In genomic region chr3:38022887-38023709, GRCh38 we compare ENCODE assay signal across 10 cellular contexts. TPM values are rescaled to one million over a fixed set of nuclear protein-coding genes. Genes with fewer than 3 reads are reported as not detected.
DNase-seq lines count a peak whose midpoint lies in the region; ATAC-seq and TF ChIP-seq lines count a peak whose summit lies in the region.
"Had no signal": no experiment of that assay in that cellular context is flagged by ENCODE, and none has a peak within 500 bp of the region (broad histone marks: within the 10 kb centered on the region; RNA-seq: fewer than 3 reads in every experiment).

No MANE protein-coding gene starts in this region.

- no peak for ATAC-seq in HG03139 (IDR thresholded peaks at IDR 0.05; ENCODE audit: unreplicated experiment)
- no peak for ATAC-seq in GM21825 (IDR thresholded peaks at IDR 0.05; ENCODE audit: unreplicated experiment)

- DNase-seq in T-helper 2 cell treated with Interferon-gamma antibody and Interleukin-4, amounts not matched to agents 5 μg/mL and 100 μg/mL, for 36 hours (ENCODE audit: low spot score): no peak
- DNase-seq in T-helper 2 cell (no peak), glutamatergic neuron (no peak), amygdala (lab: John Stamatoyannopoulos, UW) (no peak)
- DNase-seq in activated CD4-positive, alpha-beta memory T cell treated with anti-CD3 and anti-CD28 coated beads, Interleukin-2, amount 10 ng/mL, durations not matched to agents 7 days and 5 days: no peak
- DNase-seq: uterus had no signal

- no peaks in the 10 kb centered on the region for H3K9me3 Mint-ChIP-seq in T-helper 2 cell treated with Interferon-gamma antibody and Interleukin-4, amounts not matched to agents 5 μg/mL and 100 μg/mL, for 36 hours
- H3K9me3 Mint-ChIP-seq in activated CD4-positive, alpha-beta memory T cell treated with anti-CD3 and anti-CD28 coated beads, Interleukin-2, amount 10 ng/mL, durations not matched to agents 7 days and 5 days: no peaks in the 10 kb centered on the region
- H3K9me3 Mint-ChIP-seq in glutamatergic neuron (ENCODE audit: unreplicated experiment): peaks cover 7% of the 10 kb centered on the region

- H3K27me3 Mint-ChIP-seq in T-helper 2 cell treated with Interferon-gamma antibody and Interleukin-4, amounts not matched to agents 5 μg/mL and 100 μg/mL, for 36 hours (ENCODE audit: low read depth): peaks cover 11% of the 10 kb centered on the region
- H3K27me3 Mint-ChIP-seq in activated CD4-positive, alpha-beta memory T cell treated with anti-CD3 and anti-CD28 coated beads, Interleukin-2, amount 10 ng/mL, durations not matched to agents 7 days and 5 days: peaks cover 6% of the 10 kb centered on the region
- peaks cover 14% of the 10 kb centered on the region for H3K27me3 Mint-ChIP-seq in glutamatergic neuron (ENCODE audit: unreplicated experiment)

- H3K27ac ChIP-seq in skin epidermis: peak overlapping the region in 11 of 21 experiments; percentile 17 to 96 (median 89)

- POLR2A ChIA-PET in activated CD4-positive, alpha-beta memory T cell treated with anti-CD3 and anti-CD28 coated beads, Interleukin-2, amount 10 ng/mL, durations not matched to agents 7 days and 5 days (lab: Charles Lee): interaction anchor here (0.8 to 3.0 kb wide), 7 partner anchors 10 to 142 kb away, joined by 3 to 13 read pairs (median 5); partner anchors contain the start of genes DLEC1 and OXSR1

- H3K27ac Mint-ChIP-seq in T-helper 2 cell treated with Interferon-gamma antibody and Interleukin-4, amounts not matched to agents 5 μg/mL and 100 μg/mL, for 36 hours: peak overlapping the region; percentile 99
- peak overlapping the region; percentile 95 for H3K27ac Mint-ChIP-seq in activated CD4-positive, alpha-beta memory T cell treated with anti-CD3 and anti-CD28 coated beads, Interleukin-2, amount 10 ng/mL, durations not matched to agents 7 days and 5 days
- H3K27ac Mint-ChIP-seq in glutamatergic neuron (ENCODE audit: unreplicated experiment): no peak overlapping the region

- CTCF ChIA-PET in activated CD4-positive, alpha-beta memory T cell treated with anti-CD3 and anti-CD28 coated beads, Interleukin-2, amount 10 ng/mL, durations not matched to agents 7 days and 5 days (lab: Charles Lee): interaction anchor here (0.6 to 2.4 kb wide), 4 partner anchors 17 to 785 kb away, joined by 3 to 9 read pairs (median 6); partner anchors contain the start of gene DLEC1

- TF ChIP-seq CTCF in glutamatergic neuron (IDR thresholded peaks at IDR 0.05; ENCODE audit: partially characterized antibody, unreplicated experiment): no peak

- peak overlapping the region in 2 of 7 experiments; percentile 58 to 68 for H3K4me3 ChIP-seq in skin epidermis

- peaks cover 3% of the 10 kb centered on the region for H3K36me3 Mint-ChIP-seq in T-helper 2 cell treated with Interferon-gamma antibody and Interleukin-4, amounts not matched to agents 5 μg/mL and 100 μg/mL, for 36 hours (ENCODE audit: low read depth)
- H3K36me3 Mint-ChIP-seq in activated CD4-positive, alpha-beta memory T cell treated with anti-CD3 and anti-CD28 coated beads, Interleukin-2, amount 10 ng/mL, durations not matched to agents 7 days and 5 days (ENCODE audit: low read depth): peaks cover 18% of the 10 kb centered on the region
- peaks cover 10% of the 10 kb centered on the region for H3K36me3 Mint-ChIP-seq in glutamatergic neuron (ENCODE audit: unreplicated experiment)

- peaks cover 25% of the 10 kb centered on the region for H3K4me1 Mint-ChIP-seq in T-helper 2 cell treated with Interferon-gamma antibody and Interleukin-4, amounts not matched to agents 5 μg/mL and 100 μg/mL, for 36 hours (ENCODE audit: low read depth)
- peaks cover 29% of the 10 kb centered on the region for H3K4me1 Mint-ChIP-seq in activated CD4-positive, alpha-beta memory T cell treated with anti-CD3 and anti-CD28 coated beads, Interleukin-2, amount 10 ng/mL, durations not matched to agents 7 days and 5 days
- peaks cover 8% of the 10 kb centered on the region for H3K4me1 Mint-ChIP-seq in glutamatergic neuron (ENCODE audit: low read depth, unreplicated experiment)

- H3K4me3 Mint-ChIP-seq in T-helper 2 cell treated with Interferon-gamma antibody and Interleukin-4, amounts not matched to agents 5 μg/mL and 100 μg/mL, for 36 hours: peak overlapping the region; percentile 81
- H3K4me3 Mint-ChIP-seq in activated CD4-positive, alpha-beta memory T cell treated with anti-CD3 and anti-CD28 coated beads, Interleukin-2, amount 10 ng/mL, durations not matched to agents 7 days and 5 days: peak overlapping the region; percentile 86
- peak overlapping the region; percentile 82 for H3K4me3 Mint-ChIP-seq in glutamatergic neuron (ENCODE audit: unreplicated experiment)

RNA-seq across cellular contexts. Expression of gene PLCD1, which starts 6.3 kb away (rescaled TPM):
- 10 to 100 TPM; 36.2 to 38.0 TPM for total RNA-seq in activated CD4-positive, alpha-beta memory T cell treated with anti-CD3 and anti-CD28 coated beads, Interleukin-2, amount 10 ng/mL, durations not matched to agents 7 days and 5 days
- 73.0 TPM for total RNA-seq in glutamatergic neuron (ENCODE audit: unreplicated experiment)

RNA-seq across cellular contexts. Expression of gene DLEC1, which starts 15.9 kb away (rescaled TPM):
- total RNA-seq in activated CD4-positive, alpha-beta memory T cell treated with anti-CD3 and anti-CD28 coated beads, Interleukin-2, amount 10 ng/mL, durations not matched to agents 7 days and 5 days: 1 to 10 TPM; 3.8 to 4.2 TPM
- total RNA-seq in glutamatergic neuron (ENCODE audit: unreplicated experiment): 0.42 TPM
- total RNA-seq: HT1080 had no signal

RNA-seq across cellular contexts. Expression of gene VILL, which starts 32.5 kb away (rescaled TPM):
- total RNA-seq in activated CD4-positive, alpha-beta memory T cell treated with anti-CD3 and anti-CD28 coated beads, Interleukin-2, amount 10 ng/mL, durations not matched to agents 7 days and 5 days: 10 to 100 TPM; 18.4 to 18.7 TPM
- 3.2 TPM for total RNA-seq in glutamatergic neuron (ENCODE audit: unreplicated experiment)
